In genomic region chr5:85288914-85289313, GRCh38 we compare ENCODE assay signal across 17 cellular contexts.
"Had no signal": no experiment of that assay in that cellular context is flagged by ENCODE, and none has a peak within 500 bp of the region (broad histone marks: within the 10 kb centered on the region; RNA-seq: fewer than 3 reads in every experiment).

No MANE protein-coding gene starts in this region.

- H3K27ac ChIP-seq: coronary artery, psoas muscle, thoracic aorta, tibial nerve, upper lobe of left lung had no signal

- H3K9me3 ChIP-seq: psoas muscle, thoracic aorta, tibial nerve, upper lobe of left lung had no signal

- ATAC-seq: left ventricle myocardium superior; natural killer cell treated with Interleukin-12 subunit alpha and Interleukin-12 subunit beta and Interleukin-15 and Interleukin-18, amount 100 ng/mL, for 72 hours; psoas muscle; right cardiac atrium; stimulated activated naive B cell treated with anti-CD40 and anti-IgM and Interleukin-4, amounts not matched to agents 10 μg/mL and 1 μg/mL and 100 μg/mL, for 72 hours had no signal

- DNase-seq: dermis blood vessel endothelial cell; effector memory CD4-positive, alpha-beta T cell; hypothalamus; left ventricle myocardium superior; naive B cell; psoas muscle; small intestine; stimulated activated CD4-positive, alpha-beta T cell treated with anti-CD3 and anti-CD28 coated beads, Interleukin-15, amount 100 ng/mL, for 24 hours; stimulated activated CD4-positive, alpha-beta T cell treated with anti-CD3 and anti-CD28 coated beads, Interleukin-2, amount 100 ng/mL, for 48 hours; stimulated activated naive B cell treated with anti-CD40 and anti-IgM and Interleukin-4, amounts not matched to agents 10 μg/mL and 1 μg/mL and 100 μg/mL, for 72 hours; upper lobe of left lung had no signal

- H3K4me3 ChIP-seq: coronary artery, lung, psoas muscle, thoracic aorta, tibial nerve, upper lobe of left lung had no signal

- H3K27me3 ChIP-seq: tibial nerve, upper lobe of left lung had no signal

- H3K4me1 ChIP-seq: psoas muscle, tibial nerve, upper lobe of left lung had no signal

- H3K36me3 ChIP-seq: thoracic aorta, tibial nerve, upper lobe of left lung had no signal
